In the genomic region with DNA sequence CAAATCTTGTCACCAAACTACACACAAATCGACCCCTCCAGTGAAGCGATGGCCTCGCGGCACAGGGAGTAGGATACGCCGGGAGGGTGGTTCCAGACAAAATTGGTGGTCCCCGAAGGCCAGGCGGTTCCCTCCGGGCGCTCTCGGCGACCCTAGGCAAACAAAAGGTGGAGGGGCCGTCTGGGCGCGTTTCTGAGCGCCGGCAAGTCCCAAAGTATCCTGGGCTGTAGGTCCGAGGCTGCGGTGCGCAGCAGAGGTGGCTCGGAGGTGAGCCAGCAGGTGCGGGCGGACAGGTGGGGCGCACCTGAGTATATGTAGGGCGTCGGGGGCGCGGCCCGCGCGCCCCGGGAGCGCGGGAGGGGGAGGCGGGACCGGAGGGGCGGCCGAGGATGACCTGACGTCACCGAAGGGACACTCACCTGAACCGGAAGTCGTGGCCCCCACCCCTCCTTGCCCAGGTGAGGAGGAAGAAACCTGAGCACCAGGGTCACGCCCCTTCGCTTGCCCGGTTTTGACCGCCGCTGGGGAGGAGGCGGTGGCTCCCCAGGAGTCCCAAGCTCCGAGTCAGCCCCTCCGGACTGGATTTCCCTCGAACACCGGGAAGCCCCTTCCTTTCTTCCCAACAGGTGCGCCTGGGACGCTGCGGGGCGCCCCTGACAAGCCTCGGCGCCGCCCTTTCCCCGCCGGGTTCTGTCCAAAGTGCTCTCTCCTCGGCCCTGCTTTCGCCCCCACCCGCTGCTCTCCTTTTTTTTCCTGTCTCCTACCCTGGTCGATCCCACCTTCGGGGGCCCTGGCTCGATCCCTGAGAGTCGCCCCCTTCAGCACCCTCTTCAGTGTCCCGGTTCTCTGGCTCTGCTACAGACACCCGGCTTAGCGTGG, we compare ENCODE assay signal across 9 cellular contexts. TPM values are rescaled to one million over a fixed set of nuclear protein-coding genes. Genes with fewer than 3 reads are reported as not detected.
A peak's percentile ranks its signal among the peaks of the same experiment; 100 is the strongest.
DNase-seq lines count a peak whose midpoint lies in the region; ATAC-seq and TF ChIP-seq lines count a peak whose summit lies in the region.
"Had no signal": no experiment of that assay in that cellular context is flagged by ENCODE, and none has a peak within 500 bp of the region (broad histone marks: within the 10 kb centered on the region; RNA-seq: fewer than 3 reads in every experiment).

TSS of gene CLDN7 (minus strand) at position 287 of the 879 bp plus-strand sequence. CDS start 435 bp downstream, outside the sequence.

- H3K27ac Mint-ChIP-seq in endothelial cell (ENCODE audit: unreplicated experiment) (peak within 1 kb of the TSS; percentile 80), neural progenitor cell (no peak within 1 kb of the TSS)

- H3K27me3 Mint-ChIP-seq in endothelial cell (ENCODE audit: unreplicated experiment) (peaks cover 9% of the 10 kb centered on the region), neural progenitor cell (ENCODE audit: insufficient read depth, low read depth) (peaks cover 51% of the 10 kb centered on the region)

- intact Hi-C loops in posterior vena cava (cut with DNase I): no loop called here

- H3K79me2 ChIP-seq in neural progenitor cell (ENCODE audit: low read depth): no peaks in the 10 kb centered on the region

- H3K4me3 Mint-ChIP-seq in endothelial cell (ENCODE audit: unreplicated experiment) (peak within 1 kb of the TSS; percentile 96), neural progenitor cell (peak within 1 kb of the TSS; percentile 71)

- no peaks in the 10 kb centered on the region for H3K36me3 ChIP-seq in neural progenitor cell

- H3K27ac ChIP-seq in neural progenitor cell: no peak within 1 kb of the TSS
- H3K27ac ChIP-seq: SJSA1 had no signal

- H3F3A ChIP-seq in neural progenitor cell (ENCODE audit: low read depth): peaks cover 32% of the 10 kb centered on the region

- no peak for TF ChIP-seq CTCF in GM12864 (IDR thresholded peaks at IDR 0.05; ENCODE audit: low read depth, low read length, missing control alignments)
- no peak for TF ChIP-seq CTCF in endothelial cell (IDR thresholded peaks at IDR 0.05; ENCODE audit: unreplicated experiment)
- no peak for TF ChIP-seq CTCF in neural progenitor cell (IDR thresholded peaks at IDR 0.05)

- no peak for DNase-seq in GM12864 (ENCODE audit: low read depth)
- DNase-seq in NCI-H510A treated with DMSO at 0.1 percent for 48 hours (lab: John Stamatoyannopoulos, UW): peak; percentile 88
- DNase-seq in endothelial cell (ENCODE audit: low spot score): peak; percentile 26
- peak; percentile 37 for DNase-seq in neural progenitor cell (ENCODE audit: low spot score)
- DNase-seq in hippocampal formation (lab: John Stamatoyannopoulos, UW): no peak
- DNase-seq in posterior vena cava (ENCODE audit: low spot score): no peak
- no peak for DNase-seq in GF-D8 (lab: John Stamatoyannopoulos, UW)

- peak within 1 kb of the TSS; percentile 86 for H2AFZ ChIP-seq in neural progenitor cell (replicated peaks)

- no peaks in the 10 kb centered on the region for H3K9me3 Mint-ChIP-seq in endothelial cell (ENCODE audit: unreplicated experiment)
- no peaks in the 10 kb centered on the region for H3K9me3 Mint-ChIP-seq in neural progenitor cell

- peaks cover 11% of the 10 kb centered on the region for H4K20me1 ChIP-seq in neural progenitor cell (ENCODE audit: low read depth)

- H3K4me1 ChIP-seq in neural progenitor cell: peaks cover 14% of the 10 kb centered on the region

- H3K9me3 ChIP-seq in neural progenitor cell (ENCODE audit: low read depth): no peaks in the 10 kb centered on the region
- H3K9me3 ChIP-seq: SJSA1 had no signal

- peaks cover 49% of the 10 kb centered on the region for H3K27me3 ChIP-seq in neural progenitor cell

- H3K4me1 Mint-ChIP-seq in endothelial cell (ENCODE audit: unreplicated experiment): peaks cover 20% of the 10 kb centered on the region
- H3K4me1 Mint-ChIP-seq in neural progenitor cell: peaks cover 8% of the 10 kb centered on the region

- H3K36me3 Mint-ChIP-seq in endothelial cell (ENCODE audit: low read depth, unreplicated experiment) (peaks cover 6% of the 10 kb centered on the region), neural progenitor cell (peaks cover 13% of the 10 kb centered on the region)

- ATAC-seq in GM18502 (IDR thresholded peaks at IDR 0.05; ENCODE audit: poor library complexity, unreplicated experiment): no peak

- H3K4me3 ChIP-seq in GM12864 (ENCODE audit: low read depth, low read length) (peak within 1 kb of the TSS; percentile 34), neural progenitor cell (peak within 1 kb of the TSS; percentile 41)
- H3K4me3 ChIP-seq: SJSA1 had no signal

- H3K9ac ChIP-seq in neural progenitor cell: no peak within 1 kb of the TSS

- H3K4me2 ChIP-seq in neural progenitor cell: peak within 1 kb of the TSS; percentile 79

RNA-seq across cellular contexts. Expression of gene CLDN7, which starts in this region (rescaled TPM):
- total RNA-seq in endothelial cell (ENCODE audit: unreplicated experiment) (65.7 TPM), neural progenitor cell (ENCODE audit: low replicate concordance) (0.32 and 1.3 TPM in 2 replicates), posterior vena cava (1 to 10 TPM; 1.6 to 4.4 TPM)
- total RNA-seq: SJSA1 had no signal

Comparison
In these comparisons a context has a peak if more than half of its experiments do, and no peak if none do; other contexts are left out.
1. RNA of gene CLDN7 (total RNA-seq): 65.7 TPM in endothelial cell (single experiment); 1.6 to 4.4 TPM in posterior vena cava and 0.32 to 1.3 TPM in neural progenitor cell; every median in the first group is over 10 times any median in the second.
2. DNase-seq: peak in NCI-H510A treated with DMSO at 0.1 percent for 48 hours (single experiment), endothelial cell (single experiment) and neural progenitor cell (single experiment); none in GM12864 (single experiment), hippocampal formation (0 of 2), posterior vena cava (single experiment) and GF-D8 (single experiment).